In genomic region chr16:68093816-68094613, GRCh38 we compare ENCODE assay signal across 8 cellular contexts. TPM values are rescaled to one million over a fixed set of nuclear protein-coding genes. Genes with fewer than 3 reads are reported as not detected.
DNase-seq lines count a peak whose midpoint lies in the region; ATAC-seq and TF ChIP-seq lines count a peak whose summit lies in the region.

No MANE protein-coding gene starts in this region.

- WGBS in body of pancreas, 2 donors, result 87 to 94% methylated on average over 5 of the region's 5 CpGs

- no peaks in the 10 kb centered on the region for H3K4me1 ChIP-seq in PC-3 (ENCODE audit: insufficient read depth, low read length)
- peaks cover 27% of the 10 kb centered on the region for H3K4me1 ChIP-seq in body of pancreas

- H3K4me3 ChIP-seq in PC-3 (ENCODE audit: low read length), result no peak overlapping the region
- no peak overlapping the region for H3K4me3 ChIP-seq in body of pancreas

- H3K4me2 ChIP-seq in PC-3 (ENCODE audit: low read length), result no peak overlapping the region

- H3K36me3 Mint-ChIP-seq in endothelial cell (ENCODE audit: low read depth, unreplicated experiment), result no peaks in the 10 kb centered on the region

- intact Hi-C loops in PC-3 (cut with micrococcal nuclease), result loop anchor here (2.0 kb wide), 1 partner anchor 135 kb away; no protein-coding TSS in a partner anchor
- intact Hi-C loops in body of pancreas (cut with DNase I), result no loop called here

- H3K9me3 Mint-ChIP-seq in endothelial cell (ENCODE audit: unreplicated experiment), result no peaks in the 10 kb centered on the region

- no peaks in the 10 kb centered on the region for H3K9me2 ChIP-seq in PC-3 (replicated peaks; ENCODE audit: low read length)

- H3K4me1 Mint-ChIP-seq in endothelial cell (ENCODE audit: unreplicated experiment), result peaks cover 10% of the 10 kb centered on the region

- no peak for TF ChIP-seq POLR2A in body of pancreas (IDR thresholded peaks at IDR 0.05)

- H3K27ac ChIP-seq in PC-3 (ENCODE audit: low read length) (no peak overlapping the region), body of pancreas (no peak overlapping the region)

- no peaks in the 10 kb centered on the region; the same call in 1 of the 2 replicates for H4K20me1 ChIP-seq in PC-3 (ENCODE audit: low read length)

- no peaks in the 10 kb centered on the region for H3K36me3 ChIP-seq in PC-3 (ENCODE audit: low read depth, low read length)
- no peaks in the 10 kb centered on the region for H3K36me3 ChIP-seq in body of pancreas (replicated peaks in 1 of 2; ENCODE audit: insufficient read depth in 1 of 2, low read depth in 2 of 2)

- peaks cover 3% of the 10 kb centered on the region for H3K27me3 Mint-ChIP-seq in endothelial cell (ENCODE audit: unreplicated experiment)

- DNase-seq in NCI-H2171 treated with DMSO at 0.1 percent for 48 hours (lab: John Stamatoyannopoulos, UW) (peak; percentile 10), NCI-H2171 (lab: John Stamatoyannopoulos, UW) (no peak), PC-3 (peak; percentile 32), endothelial cell (ENCODE audit: low spot score) (no peak), pons (ENCODE audit: low spot score) (peak; percentile 72), NCI-H748 (lab: John Stamatoyannopoulos, UW; ENCODE audit: unreplicated experiment) (no peak), body of pancreas (no peak)
- DNase-seq in stimulated activated CD4-positive, alpha-beta T cell treated with anti-CD3 and anti-CD28 coated beads, Interleukin-2, amount 100 ng/mL, for 48 hours, result no peak

- no peak overlapping the region for H3K9ac ChIP-seq in PC-3 (ENCODE audit: low read length)

- H3K9me3 ChIP-seq in PC-3 (ENCODE audit: low read length), result no peaks in the 10 kb centered on the region
- no peaks in the 10 kb centered on the region for H3K9me3 ChIP-seq in body of pancreas

- POLR2A ChIA-PET in PC-3 (lab: Charles Lee; ENCODE audit: unreplicated experiment), result no interaction called here

- H3K27me3 ChIP-seq in PC-3 (ENCODE audit: low read length), result no peaks in the 10 kb centered on the region
- no peaks in the 10 kb centered on the region for H3K27me3 ChIP-seq in body of pancreas

- no peak overlapping the region for H2AFZ ChIP-seq in PC-3 (ENCODE audit: low read length)

- peaks cover 92% of the 10 kb centered on the region for H3K79me2 ChIP-seq in PC-3 (ENCODE audit: low read length)

- no peak overlapping the region for H3K27ac Mint-ChIP-seq in endothelial cell (ENCODE audit: unreplicated experiment)

- TF ChIP-seq CTCF in PC-3 (conservative IDR thresholded peaks at IDR 0.05; ENCODE audit: low read depth, low read length) (peak; percentile 48), endothelial cell (IDR thresholded peaks at IDR 0.05; ENCODE audit: unreplicated experiment) (peak; percentile 86), body of pancreas (IDR thresholded peaks at IDR 0.05) (peak in 3 of 7 experiments; percentile 16 to 26 (median 17))

- no peaks in the 10 kb centered on the region for H3F3A ChIP-seq in PC-3 (ENCODE audit: low read length, unreplicated experiment)

- CTCF ChIA-PET in PC-3 (lab: Charles Lee), result interaction anchor here (0.5 to 1.5 kb wide), 6 partner anchors 35 to 143 kb away, joined by 3 to 16 read pairs (median 4); no protein-coding TSS in a partner anchor

- no peak overlapping the region for H3K4me3 Mint-ChIP-seq in endothelial cell (ENCODE audit: unreplicated experiment)

- ATAC-seq in PC-3 (peak; percentile 53; the same call in 1 of the 2 replicates), body of pancreas (no peak)

- BruUV-seq in PC-3 (replicated peaks; lab: Mats Ljungman, UMichigan), result no TSS peak

RNA-seq across cellular contexts. Expression of gene NFATC3, which starts 8.8 kb away (rescaled TPM):
- total RNA-seq in PC-3 (2014; rRNA removed) (12.1 and 14.5 TPM in 2 replicates), endothelial cell (ENCODE audit: unreplicated experiment) (38.4 TPM), body of pancreas (10 to 100 TPM; 15.5 to 19.5 TPM)

Comparison
In these comparisons a context has a peak if more than half of its experiments do, and no peak if none do; other contexts are left out.
1. DNase-seq: peak in NCI-H2171 treated with DMSO at 0.1 percent for 48 hours (single experiment), PC-3 (single experiment) and pons (single experiment); none in NCI-H2171 (single experiment), endothelial cell (single experiment), stimulated activated CD4-positive, alpha-beta T cell treated with anti-CD3 and anti-CD28 coated beads, Interleukin-2, amount 100 ng/mL, for 48 hours (0 of 2), NCI-H748 (single experiment) and body of pancreas (0 of 4).